ENCODE assay signal across 8 cellular contexts in the genomic region with DNA sequence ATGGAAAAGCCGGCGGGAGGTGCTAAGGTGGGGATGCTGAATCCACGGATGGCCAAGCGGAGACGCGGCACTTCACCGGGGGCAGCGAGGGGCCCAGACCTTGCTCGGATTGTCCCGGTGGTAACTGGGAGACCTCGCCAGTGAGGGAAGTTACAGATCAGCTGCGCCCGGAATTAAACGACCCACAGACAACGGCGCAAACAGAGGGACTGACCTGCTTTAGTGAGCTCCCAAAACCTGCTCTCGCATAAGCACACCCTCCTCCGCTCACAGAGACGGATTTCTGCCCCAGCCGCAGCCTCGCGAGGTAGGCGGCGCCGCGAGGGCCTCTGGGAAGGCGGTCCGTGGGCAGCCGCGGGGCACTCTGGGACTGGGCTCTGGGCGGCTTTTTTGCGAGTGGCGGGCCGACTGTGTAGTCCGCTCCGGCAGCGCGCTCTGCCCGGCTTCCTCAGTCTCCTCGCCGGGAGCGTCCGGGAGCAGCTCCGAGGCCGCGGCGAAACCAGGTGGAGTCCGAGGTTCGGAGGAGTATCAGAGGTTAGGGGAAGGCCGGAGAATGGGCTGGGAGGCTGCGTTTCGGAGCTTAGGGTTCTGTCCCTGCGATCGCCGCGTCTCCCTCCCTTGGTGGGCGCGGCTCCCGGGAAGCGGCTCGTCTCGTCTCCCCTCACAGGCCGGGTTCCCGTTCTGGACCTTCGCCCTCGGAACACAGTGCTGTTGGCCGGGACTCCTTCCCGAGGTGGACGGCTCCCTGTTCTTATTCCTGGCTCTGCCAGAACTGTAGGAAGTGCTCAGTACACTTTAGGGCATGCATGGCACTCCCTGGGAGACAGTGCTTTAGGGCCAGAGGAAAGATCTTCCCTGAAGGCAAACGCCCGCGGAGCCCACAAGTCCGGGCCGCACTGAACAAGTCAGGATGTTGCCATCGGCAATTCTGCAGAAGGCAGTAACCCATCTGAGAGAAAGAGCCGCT. TPM values are rescaled to one million over a fixed set of nuclear protein-coding genes. Genes with fewer than 3 reads are reported as not detected.
DNase-seq lines count a peak whose midpoint lies in the region; ATAC-seq and TF ChIP-seq lines count a peak whose summit lies in the region.

Gene EXO5 (plus strand): TSS at position 393 of the 967 bp plus-strand sequence. CDS start 5,778 bp downstream, outside the sequence.

- H3K36me3 ChIP-seq in HCT116 (ENCODE audit: control insufficient read depth in 1 of 2, insufficient read depth in 2 of 2, low read length in 2 of 2) (no peaks in the 10 kb centered on the region), upper lobe of right lung (no peaks in the 10 kb centered on the region)

- ATAC-seq in HCT116: peak; percentile 65
- ATAC-seq in T-helper 17 cell: peak; percentile 99
- peak; percentile 99 to 100 for ATAC-seq in left cardiac atrium
- peak; percentile 100 for ATAC-seq in upper lobe of right lung

- H4K20me1 ChIP-seq in HCT116 (ENCODE audit: insufficient read depth): no peaks in the 10 kb centered on the region

- peak within 1 kb of the TSS; percentile 91 for H3K4me3 Mint-ChIP-seq in T-helper 17 cell
- peak within 1 kb of the TSS; percentile 87 for H3K4me3 Mint-ChIP-seq in progenitor cell of endocrine pancreas (ENCODE audit: low read depth)

- H3K36me3 Mint-ChIP-seq in T-helper 17 cell (ENCODE audit: low read depth) (peaks cover 2% of the 10 kb centered on the region), progenitor cell of endocrine pancreas (ENCODE audit: insufficient read depth) (peaks cover 49% of the 10 kb centered on the region)

- H3K4me1 Mint-ChIP-seq in T-helper 17 cell (peaks cover 8% of the 10 kb centered on the region), progenitor cell of endocrine pancreas (ENCODE audit: low read depth) (peaks cover 8% of the 10 kb centered on the region)

- no peaks in the 10 kb centered on the region for H3K27me3 Mint-ChIP-seq in T-helper 17 cell
- H3K27me3 Mint-ChIP-seq in progenitor cell of endocrine pancreas: no peaks in the 10 kb centered on the region

- CTCF ChIA-PET in HCT116 (lab: Charles Lee): no interaction called here

- H3K4me1 ChIP-seq in HCT116 (ENCODE audit: control insufficient read depth in 1 of 2, insufficient read depth in 2 of 2, low read length in 2 of 2) (no peaks in the 10 kb centered on the region; a peak in 1 of 4 replicates), upper lobe of right lung (peaks cover 12% of the 10 kb centered on the region)

- H3K9ac ChIP-seq in HCT116 (ENCODE audit: low read length): no peak within 1 kb of the TSS

- peak within 1 kb of the TSS; percentile 47 for H3K4me2 ChIP-seq in HCT116 (ENCODE audit: low read length)

- H3K9me3 ChIP-seq in HCT116 (ENCODE audit: control insufficient read depth in 1 of 2, insufficient read depth in 1 of 2, low read depth in 1 of 2, low read length in 2 of 2) (peaks cover 3 to 4% of the 10 kb centered on the region in 2 experiments; a peak in 1 of 4 replicates), T-helper 17 cell (ENCODE audit: control insufficient read depth, low read length, poor library complexity, severe bottlenecking) (no peaks in the 10 kb centered on the region), upper lobe of right lung (peaks cover 6% of the 10 kb centered on the region)

- no peak within 1 kb of the TSS for H3K27ac ChIP-seq in HCT116 (ENCODE audit: low read depth, low read length)
- peak within 1 kb of the TSS; percentile 73 for H3K27ac ChIP-seq in upper lobe of right lung

- RAD21 ChIA-PET in HCT116 (lab: Charles Lee; ENCODE audit: low non-redundant PET in 1 of 2, low total read pairs in 2 of 2, uncharacterized antibody in 2 of 2, unreplicated experiment in 2 of 2): no interaction called here

- intact Hi-C loops in HCT116 (cut with micrococcal nuclease) (loop anchor here (10.0 kb wide), 1 partner anchor 64 kb away; no protein-coding TSS in a partner anchor), left cardiac atrium (cut with DNase I) (no loop called here), upper lobe of right lung (cut with DNase I) (no loop called here)

- H3K27me3 ChIP-seq in HCT116 (ENCODE audit: insufficient read depth, low read length) (no peaks in the 10 kb centered on the region), upper lobe of right lung (no peaks in the 10 kb centered on the region)

- BruUV-seq in HCT116 (replicated peaks; lab: Mats Ljungman, UMichigan): TSS peak; percentile 73

- H3K27ac Mint-ChIP-seq in T-helper 17 cell (peak within 1 kb of the TSS; percentile 87), progenitor cell of endocrine pancreas (peak within 1 kb of the TSS; percentile 90)

- no peaks in the 10 kb centered on the region for H3K79me2 ChIP-seq in HCT116 (ENCODE audit: insufficient read depth, low read length)

- no peak for TF ChIP-seq RAD21 in HCT116 (IDR thresholded peaks at IDR 0.05; ENCODE audit: low read depth)

- peak; percentile 76 for DNase-seq in ELR (ENCODE audit: low read depth)
- DNase-seq in HCT116 (ENCODE audit: low read depth, low spot score): no peak
- peak; percentile 79 for DNase-seq in NCI-H1105 (lab: John Stamatoyannopoulos, UW)
- peak; percentile 59 to 69 (median 67) for DNase-seq in T-helper 17 cell
- peak; percentile 68 for DNase-seq in amniotic stem cell (lab: John Stamatoyannopoulos, UW)
- peak; percentile 85 for DNase-seq in left cardiac atrium
- DNase-seq in progenitor cell of endocrine pancreas (ENCODE audit: low spot score, unreplicated experiment): peak; percentile 55
- DNase-seq in upper lobe of right lung: peak; percentile 93

- TF ChIP-seq POLR2A in HCT116 (IDR thresholded peaks at IDR 0.05; ENCODE audit: borderline replicate concordance, extremely low read depth, insufficient read depth, insufficient read length): no peak

- peak within 1 kb of the TSS; percentile 28 to 44 for H3K4me3 ChIP-seq in HCT116 (replicated peaks in 1 of 2; ENCODE audit: low read depth in 1 of 2, low read length in 2 of 2)
- peak within 1 kb of the TSS; percentile 89 for H3K4me3 ChIP-seq in upper lobe of right lung

- POLR2A ChIA-PET in HCT116 (lab: Charles Lee): no interaction called here

- no peak for TF ChIP-seq CTCF in HCT116 (IDR thresholded peaks at IDR 0.05 in 2 of 3, conservative IDR thresholded peaks at IDR 0.05 in 1 of 3; ENCODE audit: borderline replicate concordance in 1 of 3, insufficient read depth in 1 of 3, low read depth in 2 of 3, low read length in 2 of 3)
- no peak for TF ChIP-seq CTCF in progenitor cell of endocrine pancreas (IDR thresholded peaks at IDR 0.05; ENCODE audit: unreplicated experiment)
- TF ChIP-seq CTCF in upper lobe of right lung (IDR thresholded peaks at IDR 0.05): no peak

- no peaks in the 10 kb centered on the region for H3K9me2 ChIP-seq in HCT116 (ENCODE audit: insufficient read depth)

- no peak within 1 kb of the TSS for H2AFZ ChIP-seq in HCT116 (ENCODE audit: low read depth, low read length, poor library complexity, severe bottlenecking)

- H3K9me3 Mint-ChIP-seq in progenitor cell of endocrine pancreas (ENCODE audit: low read depth): peaks cover 31% of the 10 kb centered on the region

TF ChIP-seq in HCT116, 20 proteins besides CTCF, POLR2A, EP300 and RAD21:
- 0 out of 2 replicates have a peak, but pooled peaks have one; percentile 19 for TF ChIP-seq MAX (IDR thresholded peaks at IDR 0.05)
- TF ChIP-seq ZFX (IDR thresholded peaks at IDR 0.05): no peak
- TF ChIP-seq SRF (IDR thresholded peaks at IDR 0.05; ENCODE audit: low read depth): no peak

RNA-seq across cellular contexts. Expression of gene EXO5, which starts in this region (rescaled TPM):
- total RNA-seq in HCT116 (2021; ENCODE audit: unreplicated experiment) (0.57 TPM), T-helper 17 cell (1 to 10 TPM; 4.4 to 7.4 TPM), left cardiac atrium (1 to 10 TPM; 4.4 to 5.1 TPM), progenitor cell of endocrine pancreas (14.8 and 16.4 TPM in 2 replicates), upper lobe of right lung (5.7 TPM)
- polyA plus RNA-seq in HCT116 (2012): 0.21 and 0.73 TPM in 2 replicates

Comparison
In these comparisons a context has a peak if more than half of its experiments do, and no peak if none do; other contexts are left out.
1. Peak in ATAC-seq, H3K4me3 ChIP-seq and H3K4me2 ChIP-seq in HCT116; RNA of the gene not detected or under 1 TPM.